Comparison of ENCODE assay signal across 10 cellular contexts in the genomic region with DNA sequence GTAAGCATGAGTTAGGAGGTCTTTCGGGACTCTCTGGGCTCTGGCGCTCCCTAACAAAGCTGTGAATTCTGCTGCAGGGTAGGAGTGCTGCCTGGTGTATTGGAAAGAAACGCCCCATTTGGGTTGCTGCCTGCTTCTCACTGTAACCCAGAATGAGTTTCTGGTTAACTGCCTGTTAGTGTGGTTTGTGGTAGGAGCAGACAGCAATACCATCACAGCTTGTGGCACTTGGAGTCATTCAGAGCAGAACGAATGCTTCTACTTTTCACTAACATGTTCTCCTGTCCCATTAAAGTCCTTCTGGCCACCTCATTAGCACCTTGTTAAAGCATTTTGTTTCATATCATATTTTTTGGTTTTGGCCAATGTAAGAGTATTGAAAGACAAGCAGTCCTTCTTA. TPM values are rescaled to one million over a fixed set of nuclear protein-coding genes. Genes with fewer than 3 reads are reported as not detected.
A peak's percentile ranks its signal among the peaks of the same experiment; 100 is the strongest.
DNase-seq lines count a peak whose midpoint lies in the region; ATAC-seq and TF ChIP-seq lines count a peak whose summit lies in the region.
"Had no signal": no experiment of that assay in that cellular context is flagged by ENCODE, and none has a peak within 500 bp of the region (broad histone marks: within the 10 kb centered on the region; RNA-seq: fewer than 3 reads in every experiment).

No MANE protein-coding gene starts in this region.

- peak overlapping the region in 2 of 11 experiments; percentile 1 to 23; a peak in 1 of 22 replicates for H3K9ac ChIP-seq in BLaER1 treated with 17β-estradiol and CSF1 and Interleukin-3, amounts not matched to agents 10 nM and 100 nM
- H3K9ac ChIP-seq in GM23248 = no peak overlapping the region

- ATAC-seq in HG03045 (IDR thresholded peaks at IDR 0.05; ENCODE audit: unreplicated experiment) = no peak

- no peaks in the 10 kb centered on the region for H3K27me3 ChIP-seq in BLaER1 treated with 17β-estradiol and CSF1 and Interleukin-3, amounts not matched to agents 10 nM and 100 nM
- no peaks in the 10 kb centered on the region for H3K27me3 ChIP-seq in GM23248 (replicated peaks; ENCODE audit: insufficient read depth)
- H3K27me3 ChIP-seq: SJSA1 had no signal

- WGBS in GM23248 (ENCODE audit: low coverage in 1 of 2, low lambda C conversion rate in 2 of 2, missing lambda C conversion rate in 2 of 2), 2 experiments = 27 to 33% methylated on average over 4 of the region's 4 CpGs

- no peaks in the 10 kb centered on the region for H4K20me1 ChIP-seq in BLaER1 treated with 17β-estradiol and CSF1 and Interleukin-3, amounts not matched to agents 10 nM and 100 nM
- no peaks in the 10 kb centered on the region for H4K20me1 ChIP-seq in GM23248 (ENCODE audit: insufficient read depth)

- DNase-seq in GM23248 (peak; percentile 87), RWPE1 (ENCODE audit: low spot score) (no peak), kidney tubule cell (ENCODE audit: low spot score) (peak; percentile 26), SW 1271 (lab: John Stamatoyannopoulos, UW) (no peak), cerebellar nuclear complex (lab: John Stamatoyannopoulos, UW) (no peak), DMS 273 (lab: John Stamatoyannopoulos, UW; ENCODE audit: unreplicated experiment) (no peak)
- DNase-seq: Caco-2 had no signal

- H3K9me3 ChIP-seq in BLaER1 treated with 17β-estradiol and CSF1 and Interleukin-3, amounts not matched to agents 10 nM and 100 nM (replicated peaks in 1 of 11) = 0 out of 22 replicates have a peak, but pooled peaks cover 0 to under 1% (median 0%) of the 10 kb centered on the region in 11 experiments
- no peaks in the 10 kb centered on the region for H3K9me3 ChIP-seq in GM23248 (ENCODE audit: low read depth)
- H3K9me3 ChIP-seq: Caco-2, SJSA1 had no signal

- H3K36me3 ChIP-seq in BLaER1 treated with 17β-estradiol and CSF1 and Interleukin-3, amounts not matched to agents 10 nM and 100 nM = no peaks in the 10 kb centered on the region
- no peaks in the 10 kb centered on the region for H3K36me3 ChIP-seq in GM23248 (ENCODE audit: low read depth)
- H3K36me3 ChIP-seq: SJSA1 had no signal

- CTCF ChIA-PET in RWPE1 (lab: Yijun Ruan, JAX) = no interaction called here

- peak overlapping the region; percentile 7; the same call in 1 of the 2 replicates for H2AFZ ChIP-seq in GM23248

- POLR2A ChIA-PET in RWPE1 (lab: Yijun Ruan, JAX; ENCODE audit: low non-redundant PET) = no interaction called here

- peak overlapping the region; percentile 0 to 63 (median 50); a peak in 20 of 22 replicates for H3K4me2 ChIP-seq in BLaER1 treated with 17β-estradiol and CSF1 and Interleukin-3, amounts not matched to agents 10 nM and 100 nM
- H3K4me2 ChIP-seq in GM23248 (ENCODE audit: unreplicated experiment) = peak overlapping the region; percentile 55

- peaks cover 39 to 48% (median 43%) of the 10 kb centered on the region in 10 experiments for H3K4me1 ChIP-seq in BLaER1 treated with 17β-estradiol and CSF1 and Interleukin-3, amounts not matched to agents 10 nM and 100 nM
- H3K4me1 ChIP-seq in GM23248 (ENCODE audit: insufficient read depth) = peaks cover 62% of the 10 kb centered on the region
- H3K4me1 ChIP-seq: Caco-2 had no signal

- no peak for TF ChIP-seq CTCF in RWPE1 (conservative IDR thresholded peaks at IDR 0.05; ENCODE audit: low read depth)

- H3F3A ChIP-seq in GM23248 (ENCODE audit: insufficient read depth) = peaks cover 58% of the 10 kb centered on the region

- H3K27ac ChIP-seq in BLaER1 treated with 17β-estradiol and CSF1 and Interleukin-3, amounts not matched to agents 10 nM and 100 nM = peak overlapping the region in 5 of 11 experiments; percentile 2 to 63 (median 50); a peak in 7 of 22 replicates
- H3K27ac ChIP-seq in GM23248 (no peak overlapping the region), RWPE1 (peak overlapping the region; percentile 55)
- H3K27ac ChIP-seq: SJSA1 had no signal

- H3K9me2 ChIP-seq in GM23248 (ENCODE audit: insufficient read depth) = no peaks in the 10 kb centered on the region

- H3K4me3 ChIP-seq in BLaER1 treated with 17β-estradiol and CSF1 and Interleukin-3, amounts not matched to agents 10 nM and 100 nM = no peak overlapping the region
- no peak overlapping the region for H3K4me3 ChIP-seq in GM23248
- H3K4me3 ChIP-seq: SJSA1 had no signal

- in situ Hi-C loops in GM23248 (cut with MboI) = no loop called here

- H3K79me2 ChIP-seq in GM23248 (ENCODE audit: insufficient read depth) = no peaks in the 10 kb centered on the region

RNA-seq across cellular contexts. Expression of a gene that starts 18.1 kb away (rescaled TPM):
- total RNA-seq in GM23248 (2014; rRNA removed; shearing (Covaris generic)) = 14.8 and 18.5 TPM in 2 replicates
- 30.0 and 34.3 TPM in 2 replicates for polyA plus RNA-seq in GM23248 (2016; fragmentation: Nextera tagmentation; extraction: Ambion mirVana)

Comparison
In these comparisons a context has a peak if more than half of its experiments do, and no peak if none do; other contexts are left out.
1. DNase-seq: peak in GM23248 (single experiment) and kidney tubule cell (single experiment); none in RWPE1 (single experiment), SW 1271 (0 of 2), cerebellar nuclear complex (0 of 2) and DMS 273 (single experiment).